In genomic region chr1:108050134-108050533, GRCh38 we compare ENCODE assay signal across 10 cellular contexts.
DNase-seq lines count a peak whose midpoint lies in the region; ATAC-seq and TF ChIP-seq lines count a peak whose summit lies in the region.
"Had no signal": no experiment of that assay in that cellular context is flagged by ENCODE, and none has a peak within 500 bp of the region (broad histone marks: within the 10 kb centered on the region; RNA-seq: fewer than 3 reads in every experiment).

No MANE protein-coding gene starts in this region.

- POLR2A ChIA-PET in PC-3 (lab: Charles Lee; ENCODE audit: unreplicated experiment): no interaction called here

- H3K27ac ChIP-seq in PC-3 (ENCODE audit: low read length) (no peak overlapping the region), substantia nigra (ENCODE audit: low read depth, low read length, poor library complexity, severe bottlenecking) (no peak overlapping the region), hepatocyte (no peak overlapping the region)

- no peaks in the 10 kb centered on the region for H3K27me3 ChIP-seq in PC-3 (ENCODE audit: low read length)
- peaks cover 11% of the 10 kb centered on the region for H3K27me3 ChIP-seq in skeletal muscle satellite cell (ENCODE audit: control insufficient read depth, insufficient read depth, low read length)
- no peaks in the 10 kb centered on the region for H3K27me3 ChIP-seq in hepatocyte

- ATAC-seq in PC-3 (peak; percentile 47), left ventricle myocardium superior (peak; percentile 78), GM19467 (IDR thresholded peaks at IDR 0.05; ENCODE audit: unreplicated experiment) (no peak)
- ATAC-seq: left colon, Panc1 had no signal

- peak; percentile 66 for DNase-seq in HT1080 (ENCODE audit: low read depth)
- DNase-seq in PC-3: peak; percentile 9
- DNase-seq in left ventricle myocardium superior: peak; percentile 31
- no peak for DNase-seq in substantia nigra (lab: John Stamatoyannopoulos, UW)
- DNase-seq in hepatocyte (ENCODE audit: low spot score): no peak
- DNase-seq: NCI-H1436 treated with DMSO at 0.1 percent for 48 hours had no signal

- intact Hi-C loops in PC-3 (cut with micrococcal nuclease) (loop anchor here (10.0 kb wide), 1 partner anchor 115 kb away; no protein-coding TSS in a partner anchor), left ventricle myocardium superior (cut with micrococcal nuclease) (no loop called here)

- no peak overlapping the region for H3K9ac ChIP-seq in PC-3 (ENCODE audit: low read length)
- H3K9ac ChIP-seq in skeletal muscle satellite cell (ENCODE audit: low read depth, low read length): no peak overlapping the region

- H3K4me3 ChIP-seq in PC-3 (ENCODE audit: low read length): no peak overlapping the region
- H3K4me3 ChIP-seq in skeletal muscle satellite cell (ENCODE audit: low read length): no peak overlapping the region
- no peak overlapping the region for H3K4me3 ChIP-seq in hepatocyte

- H4K20me1 ChIP-seq in PC-3 (ENCODE audit: low read length) (no peaks in the 10 kb centered on the region), hepatocyte (ENCODE audit: insufficient read depth, poor library complexity, severe bottlenecking) (no peaks in the 10 kb centered on the region)

- H3K9me3 ChIP-seq in PC-3 (ENCODE audit: low read length): no peaks in the 10 kb centered on the region
- no peaks in the 10 kb centered on the region for H3K9me3 ChIP-seq in skeletal muscle satellite cell (replicated peaks; ENCODE audit: low read length)
- H3K9me3 ChIP-seq in hepatocyte (ENCODE audit: low read depth): no peaks in the 10 kb centered on the region

- H3K4me2 ChIP-seq in PC-3 (ENCODE audit: low read length) (peak overlapping the region; percentile 22; the same call in 1 of the 2 replicates), skeletal muscle satellite cell (ENCODE audit: low read length) (peak overlapping the region; percentile 34), hepatocyte (no peak overlapping the region)

- no peaks in the 10 kb centered on the region for H3K9me2 ChIP-seq in PC-3 (replicated peaks; ENCODE audit: low read length)
- no peaks in the 10 kb centered on the region for H3K9me2 ChIP-seq in hepatocyte (replicated peaks; ENCODE audit: insufficient read depth)

- H3K36me3 ChIP-seq in PC-3 (ENCODE audit: low read depth, low read length) (no peaks in the 10 kb centered on the region), skeletal muscle satellite cell (ENCODE audit: insufficient read depth, low read length) (no peaks in the 10 kb centered on the region), hepatocyte (replicated peaks; ENCODE audit: insufficient read depth, low read depth) (no peaks in the 10 kb centered on the region)

- peaks cover 27% of the 10 kb centered on the region for H3K4me1 ChIP-seq in PC-3 (ENCODE audit: insufficient read depth, low read length)
- peaks cover 48% of the 10 kb centered on the region for H3K4me1 ChIP-seq in skeletal muscle satellite cell (ENCODE audit: control insufficient read depth, insufficient read depth, low read length)
- peaks cover 31% of the 10 kb centered on the region for H3K4me1 ChIP-seq in hepatocyte (ENCODE audit: insufficient read depth)

- TF ChIP-seq CTCF in PC-3 (conservative IDR thresholded peaks at IDR 0.05; ENCODE audit: low read depth, low read length): no peak
- no peak for TF ChIP-seq CTCF in hepatocyte (IDR thresholded peaks at IDR 0.05; ENCODE audit: poor library complexity)

- WGBS in hepatocyte (ENCODE audit: low lambda C conversion rate, missing lambda C conversion rate): 96% methylated on average over 4 of the region's 4 CpGs

- H3K79me2 ChIP-seq in PC-3 (ENCODE audit: low read length) (no peaks in the 10 kb centered on the region), hepatocyte (no peaks in the 10 kb centered on the region)

- BruUV-seq in PC-3 (replicated peaks; lab: Mats Ljungman, UMichigan): no TSS peak

- CTCF ChIA-PET in PC-3 (lab: Charles Lee): no interaction called here

- H2AFZ ChIP-seq in PC-3 (ENCODE audit: low read length) (no peak overlapping the region), hepatocyte (no peak overlapping the region)

- no peaks in the 10 kb centered on the region for H3F3A ChIP-seq in PC-3 (ENCODE audit: low read length, unreplicated experiment)

Comparison
In these comparisons a context has a peak if more than half of its experiments do, and no peak if none do; other contexts are left out.
1. DNase-seq: peak in HT1080 (single experiment), PC-3 (single experiment) and left ventricle myocardium superior (single experiment); none in substantia nigra (0 of 49) and hepatocyte (single experiment).